ENCODE assay signal across 12 cellular contexts in the genomic region with DNA sequence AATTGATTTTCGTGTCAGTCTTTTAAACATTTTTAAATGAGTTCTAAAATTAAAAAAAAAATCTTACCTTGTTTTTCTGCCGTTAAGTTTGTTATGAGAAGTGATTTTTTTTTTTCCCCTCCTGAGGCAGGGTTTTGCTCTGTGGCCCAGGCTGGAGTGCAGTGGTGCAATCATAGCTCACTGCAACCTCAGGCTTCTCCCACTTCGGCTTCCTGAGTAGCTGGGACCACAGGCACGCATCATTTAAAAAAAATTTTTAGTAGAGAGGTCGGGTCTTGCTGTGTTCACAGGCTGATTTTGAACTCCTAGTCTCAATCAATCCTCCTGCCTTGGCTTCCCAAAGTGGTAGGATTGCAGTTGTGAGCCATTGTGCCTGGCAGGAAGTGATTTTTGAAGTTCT.
"Had no signal": no experiment of that assay in that cellular context is flagged by ENCODE, and none has a peak within 500 bp of the region (broad histone marks: within the 10 kb centered on the region; RNA-seq: fewer than 3 reads in every experiment).

No MANE protein-coding gene starts in this region.

- H3K27ac Mint-ChIP-seq: effector memory CD8-positive, alpha-beta T cell had no signal

- DNase-seq: activated CD4-positive, alpha-beta T cell treated with anti-CD3 and anti-CD28 coated beads, Interleukin-2, amount 50 U/mL, for 4 hours; activated CD4-positive, CD25-positive, alpha-beta regulatory T cell treated with anti-CD3 and anti-CD28 coated beads, Interleukin-2, amount 50 U/mL, for 72 hours; activated gamma-delta T cell treated with Interleukin-2 at 50 U/mL for 16 hours; activated T-cell treated with anti-CD3 and anti-CD28 coated beads, Interleukin-2, amount 50 U/mL, for 48 hours; central memory CD4-positive, alpha-beta T cell; cortex of kidney; effector memory CD8-positive, alpha-beta T cell; naive B cell; transverse colon had no signal

- H3K9me3 Mint-ChIP-seq: effector memory CD8-positive, alpha-beta T cell; naive B cell had no signal

- H3K4me1 ChIP-seq: right atrium auricular region, transverse colon had no signal

- H3K4me3 Mint-ChIP-seq: effector memory CD8-positive, alpha-beta T cell; naive B cell had no signal

- H3K27me3 Mint-ChIP-seq: effector memory CD8-positive, alpha-beta T cell; naive B cell had no signal

- ATAC-seq: effector memory CD8-positive, alpha-beta T cell; SK-N-SH treated with all-trans-retinoic acid at 6 μM for 48 hours had no signal

- H3K27me3 ChIP-seq: right atrium auricular region, transverse colon had no signal

- H3K27ac ChIP-seq: right atrium auricular region, skin epidermis, transverse colon had no signal

- H3K4me3 ChIP-seq: right atrium auricular region, skin epidermis, transverse colon had no signal

- H3K9me3 ChIP-seq: right atrium auricular region, transverse colon had no signal
